ENCODE assay signal across 1 cellular context in the genomic region with DNA sequence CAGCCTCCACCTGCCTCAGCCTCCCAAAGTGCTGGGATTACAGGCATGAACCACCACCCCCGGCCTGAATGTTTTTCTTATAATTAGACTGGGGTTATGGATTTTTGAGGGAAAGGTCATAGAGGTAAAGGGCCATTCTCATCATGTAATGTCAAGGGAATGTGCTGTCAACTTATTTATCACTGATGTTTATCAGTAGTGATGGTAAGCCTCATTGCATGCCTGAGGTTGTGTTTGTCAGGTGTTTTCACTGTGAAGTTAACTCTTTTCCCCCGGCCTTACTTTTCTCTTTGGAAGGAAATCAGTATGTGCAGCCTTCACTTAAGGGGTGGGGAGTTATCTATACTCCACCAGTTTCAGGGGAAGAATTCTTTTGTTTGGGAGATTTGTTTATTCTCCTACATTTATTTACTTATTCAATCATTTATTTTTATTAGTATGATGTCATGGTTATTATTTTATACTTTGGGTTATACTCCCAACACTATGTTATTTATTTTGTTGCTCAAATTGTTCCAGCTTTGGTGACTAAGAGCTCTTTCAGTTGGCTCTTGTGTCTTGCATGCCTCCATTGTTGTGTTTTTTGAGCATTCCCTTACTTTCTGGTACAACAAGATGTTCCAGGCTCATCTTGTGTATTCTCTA.
TF ChIP-seq lines count a peak whose summit lies in the region.

No MANE protein-coding gene starts in this region.

TF ChIP-seq in HCT116, 20 proteins besides CTCF, POLR2A, EP300 and RAD21 (continued from another document):
- no peak for TF ChIP-seq EGR1 (IDR thresholded peaks at IDR 0.05; ENCODE audit: low read depth)
- no peak for TF ChIP-seq ELF1 (IDR thresholded peaks at IDR 0.05; ENCODE audit: borderline replicate concordance, low read depth)
- TF ChIP-seq FOSL1 (IDR thresholded peaks at IDR 0.05; ENCODE audit: low read depth): no peak
- no peak for TF ChIP-seq CBX3 (IDR thresholded peaks at IDR 0.05; ENCODE audit: low read depth)
